In the genomic region with DNA sequence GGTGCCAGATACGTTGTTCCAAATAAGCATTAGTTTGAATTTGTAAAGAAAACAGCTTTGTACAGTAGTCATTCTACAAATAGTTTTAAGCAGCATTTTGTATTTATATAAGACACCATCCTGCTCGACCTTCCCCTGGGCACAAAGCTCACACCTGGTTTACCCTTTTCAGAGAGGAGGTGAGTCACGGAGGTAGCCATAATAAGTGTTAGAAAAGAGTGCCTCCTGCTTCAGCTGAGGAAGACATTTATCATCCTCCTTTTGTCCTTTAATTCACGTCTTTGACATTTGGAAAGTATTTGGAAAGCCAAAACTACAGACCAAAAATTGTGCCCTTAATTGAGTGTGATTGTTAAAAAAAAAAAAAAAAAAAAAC, we compare ENCODE assay signal across 1 cellular context.
TF ChIP-seq lines count a peak whose summit lies in the region.

No MANE protein-coding gene starts in this region.

TF ChIP-seq in SK-N-SH treated with all-trans-retinoic acid at 6 μM for 48 hours, 23 proteins besides CTCF, POLR2A, EP300 and RAD21 (continued from another document):
- TF ChIP-seq POU6F1 (CRISPR knock-in tag; IDR thresholded peaks at IDR 0.05; ENCODE audit: borderline replicate concordance, low read depth) (no peak), CSRNP3 (CRISPR knock-in tag; IDR thresholded peaks at IDR 0.05) (no peak)
